In genomic region chr5:72300590-72301339, GRCh38 we compare ENCODE assay signal across 1 cellular context.
A peak's percentile ranks its signal among the peaks of the same experiment; 100 is the strongest.
TF ChIP-seq lines count a peak whose summit lies in the region.

No MANE protein-coding gene starts in this region.

TF ChIP-seq in HEK293, 187 proteins besides CTCF, POLR2A, EP300 and RAD21 (continued from another document):
- TF ChIP-seq TSHZ1 (tag by site-specific recombination; IDR thresholded peaks at IDR 0.05; ENCODE audit: borderline replicate concordance): no peak
- TF ChIP-seq PRDM4 (tag by site-specific recombination; IDR thresholded peaks at IDR 0.05): no peak
- no peak for TF ChIP-seq ZNF658 (tag by site-specific recombination; IDR thresholded peaks at IDR 0.05)
- TF ChIP-seq INSM2 (tag by site-specific recombination; IDR thresholded peaks at IDR 0.05): no peak
- no peak for TF ChIP-seq PRDM10 (tag by site-specific recombination; IDR thresholded peaks at IDR 0.05)
- TF ChIP-seq ZSCAN4 (tag by site-specific recombination; IDR thresholded peaks at IDR 0.05): no peak
- TF ChIP-seq FEZF1 (tag by site-specific recombination; IDR thresholded peaks at IDR 0.05): peak; percentile 77
- TF ChIP-seq ZNF776 (tag by site-specific recombination; IDR thresholded peaks at IDR 0.05; ENCODE audit: borderline replicate concordance): no peak
- TF ChIP-seq ZNF37A (tag by site-specific recombination; IDR thresholded peaks at IDR 0.05): no peak
- peak; percentile 62 for TF ChIP-seq KLF1 (tag by site-specific recombination; IDR thresholded peaks at IDR 0.05)
- TF ChIP-seq SETDB1 (IDR thresholded peaks at IDR 0.05; ENCODE audit: insufficient read length, low read length): no peak
- TF ChIP-seq ZNF366 (tag by site-specific recombination; conservative IDR thresholded peaks at IDR 0.05): peak; percentile 50; the same call in 1 of the 2 replicates
- no peak for TF ChIP-seq ZNF23 (tag by site-specific recombination; IDR thresholded peaks at IDR 0.05; ENCODE audit: borderline replicate concordance)
